Comparison of ENCODE assay signal across 22 cellular contexts in genomic region chr6:158834675-158835385, GRCh38. TPM values are rescaled to one million over a fixed set of nuclear protein-coding genes. Genes with fewer than 3 reads are reported as not detected.
DNase-seq lines count a peak whose midpoint lies in the region; ATAC-seq and TF ChIP-seq lines count a peak whose summit lies in the region.
"Had no signal": no experiment of that assay in that cellular context is flagged by ENCODE, and none has a peak within 500 bp of the region (broad histone marks: within the 10 kb centered on the region; RNA-seq: fewer than 3 reads in every experiment).

No MANE protein-coding gene starts in this region.

- no peak overlapping the region for H2AK5ac ChIP-seq in mesenchymal stem cell (ENCODE audit: low read length, severe bottlenecking)

- CTCF ChIA-PET in activated CD4-positive, alpha-beta memory T cell treated with anti-CD3 and anti-CD28 coated beads for 36 hours (lab: Charles Lee) = no interaction called here

- peak overlapping the region in 1 of 2 experiments; percentile 9 for H3K23ac ChIP-seq in mesenchymal stem cell (ENCODE audit: low read length in 2 of 2)

- H3K4me3 ChIP-seq in WERI-Rb-1 (ENCODE audit: low read depth, low read length) = peak overlapping the region; percentile 34
- H3K4me3 ChIP-seq in mesenchymal stem cell (ENCODE audit: insufficient read depth in 1 of 2, low read depth in 1 of 2, low read length in 2 of 2) = no peak overlapping the region
- H3K4me3 ChIP-seq: BLaER1 treated with 17β-estradiol and CSF1 and Interleukin-3, amounts not matched to agents 10 nM and 100 nM; esophagus squamous epithelium; ovary; testis had no signal

- peaks cover 26 to 46% of the 10 kb centered on the region in 2 donors for H3K4me1 Mint-ChIP-seq in stimulated activated naive B cell treated with anti-CD40 and anti-IgM and Interleukin-4, amounts not matched to agents 10 μg/mL and 1 μg/mL and 100 μg/mL, for 72 hours
- H3K4me1 Mint-ChIP-seq in activated CD4-positive, alpha-beta memory T cell treated with anti-CD3 and anti-CD28 coated beads for 36 hours (ENCODE audit: low read depth) = no peaks in the 10 kb centered on the region

- no peaks in the 10 kb centered on the region for H3K36me3 ChIP-seq in WERI-Rb-1
- no peaks in the 10 kb centered on the region for H3K36me3 ChIP-seq in mesenchymal stem cell (ENCODE audit: control insufficient read depth in 1 of 2, insufficient read depth in 2 of 2, low read depth in 1 of 2, low read length in 2 of 2)
- H3K36me3 ChIP-seq: BLaER1 treated with 17β-estradiol and CSF1 and Interleukin-3, amounts not matched to agents 10 nM and 100 nM; esophagus squamous epithelium; ovary had no signal

- H3K4ac ChIP-seq in mesenchymal stem cell (ENCODE audit: low read depth in 1 of 2, low read length in 2 of 2) = no peak overlapping the region

- no peak overlapping the region for H2BK120ac ChIP-seq in mesenchymal stem cell (ENCODE audit: low read depth, low read length)

- peak overlapping the region; percentile 23; the same call in 1 of the 2 replicates for H3K27ac ChIP-seq in WERI-Rb-1
- no peak overlapping the region for H3K27ac ChIP-seq in mesenchymal stem cell (ENCODE audit: low read length, poor library complexity, severe bottlenecking)
- H3K27ac ChIP-seq in foreskin keratinocyte = no peak overlapping the region
- H3K27ac ChIP-seq: BLaER1 treated with 17β-estradiol and CSF1 and Interleukin-3, amounts not matched to agents 10 nM and 100 nM; esophagus squamous epithelium; ovary; RWPE1; testis; VCaP had no signal

- H3K27ac Mint-ChIP-seq in stimulated activated naive B cell treated with anti-CD40 and anti-IgM and Interleukin-4, amounts not matched to agents 10 μg/mL and 1 μg/mL and 100 μg/mL, for 72 hours = peak overlapping the region; percentile 65
- no peak overlapping the region for H3K27ac Mint-ChIP-seq in activated CD4-positive, alpha-beta memory T cell treated with anti-CD3 and anti-CD28 coated beads for 36 hours
- H3K27ac Mint-ChIP-seq: activated CD8-positive, alpha-beta T cell treated with anti-CD3 and anti-CD28 coated beads, Interleukin-2, amount 10 ng/mL, durations not matched to agents 7 days and 5 days; activated T-helper 1 cell treated with anti-CD3 and anti-CD28 coated beads, Interleukin-12 subunit alpha, Interleukin-12 subunit beta, Interleukin-2, Interleukin-4 antibody, amounts not matched to agents 30 ng/mL and 10 ng/mL and 1 ng/mL, durations not matched to agents 14 hours and 24 hours and 36 hours had no signal

- H3K9me3 ChIP-seq in WERI-Rb-1 (ENCODE audit: severe bottlenecking) (no peaks in the 10 kb centered on the region), mesenchymal stem cell (ENCODE audit: control insufficient read depth, low read length) (no peaks in the 10 kb centered on the region)
- H3K9me3 ChIP-seq: BLaER1 treated with 17β-estradiol and CSF1 and Interleukin-3, amounts not matched to agents 10 nM and 100 nM; esophagus squamous epithelium; ovary; testis had no signal

- no peak overlapping the region for H4K8ac ChIP-seq in mesenchymal stem cell (ENCODE audit: low read length)

- H2BK5ac ChIP-seq in mesenchymal stem cell (ENCODE audit: low read depth, low read length, poor library complexity, severe bottlenecking) = no peak overlapping the region

- H3K4me1 ChIP-seq in mesenchymal stem cell (ENCODE audit: control insufficient read depth, insufficient read depth, low read depth, low read length) = peaks cover 4% of the 10 kb centered on the region
- H3K4me1 ChIP-seq in foreskin keratinocyte = peaks cover 15% of the 10 kb centered on the region

- no peak overlapping the region for H3K18ac ChIP-seq in mesenchymal stem cell (ENCODE audit: low read depth in 1 of 2, low read length in 2 of 2)

- POLR2A ChIA-PET in activated CD4-positive, alpha-beta memory T cell treated with anti-CD3 and anti-CD28 coated beads for 36 hours (lab: Charles Lee) = interaction anchor here (0.6 kb wide), 1 partner anchor 12 kb away, joined by 4 read pairs; no protein-coding TSS in a partner anchor

- H3K9me3 Mint-ChIP-seq in stimulated activated naive B cell treated with anti-CD40 and anti-IgM and Interleukin-4, amounts not matched to agents 10 μg/mL and 1 μg/mL and 100 μg/mL, for 72 hours = no peaks in the 10 kb centered on the region
- no peaks in the 10 kb centered on the region for H3K9me3 Mint-ChIP-seq in activated CD4-positive, alpha-beta memory T cell treated with anti-CD3 and anti-CD28 coated beads for 36 hours
- H3K9me3 Mint-ChIP-seq: activated T-helper 1 cell treated with anti-CD3 and anti-CD28 coated beads, Interleukin-12 subunit alpha, Interleukin-12 subunit beta, Interleukin-2, Interleukin-4 antibody, amounts not matched to agents 30 ng/mL and 10 ng/mL and 1 ng/mL, durations not matched to agents 14 hours and 24 hours and 36 hours had no signal

- H3K27me3 ChIP-seq in WERI-Rb-1 (ENCODE audit: insufficient read depth, low read depth, severe bottlenecking) (no peaks in the 10 kb centered on the region), mesenchymal stem cell (ENCODE audit: control insufficient read depth in 1 of 2, insufficient read depth in 1 of 2, low read length in 2 of 2) (no peaks in the 10 kb centered on the region), foreskin keratinocyte (no peaks in the 10 kb centered on the region)
- H3K27me3 ChIP-seq: BLaER1 treated with 17β-estradiol and CSF1 and Interleukin-3, amounts not matched to agents 10 nM and 100 nM; esophagus squamous epithelium; ovary; testis had no signal

- peak overlapping the region; percentile 74 for H3K9ac ChIP-seq in mesenchymal stem cell (ENCODE audit: low read length)
- H3K9ac ChIP-seq: BLaER1 treated with 17β-estradiol and CSF1 and Interleukin-3, amounts not matched to agents 10 nM and 100 nM had no signal

- DNase-seq in NCI-H146 (lab: John Stamatoyannopoulos, UW) = peak; percentile 51
- DNase-seq in NCI-H146 treated with DMSO at 0.1 percent for 48 hours (lab: John Stamatoyannopoulos, UW; ENCODE audit: unreplicated experiment) = no peak
- no peak for DNase-seq in WERI-Rb-1
- no peak for DNase-seq in mesenchymal stem cell
- no peak for DNase-seq in stimulated activated naive B cell treated with anti-CD40 and anti-IgM and Interleukin-4, amounts not matched to agents 10 μg/mL and 1 μg/mL and 100 μg/mL, for 72 hours
- no peak for DNase-seq in foreskin keratinocyte
- DNase-seq in activated CD4-positive, alpha-beta memory T cell treated with anti-CD3 and anti-CD28 coated beads for 36 hours = no peak
- DNase-seq: 8988T; activated CD8-positive, alpha-beta T cell treated with anti-CD3 and anti-CD28 coated beads, Interleukin-2, amount 10 ng/mL, durations not matched to agents 7 days and 5 days; DMS53; esophagus squamous epithelium; head of caudate nucleus; NCI-H1436; stimulated activated CD4-positive, alpha-beta T cell treated with anti-CD3 and anti-CD28 coated beads, Interleukin-4, amount 100 ng/mL, for 24 hours; testis had no signal

- H2BK12ac ChIP-seq in mesenchymal stem cell (ENCODE audit: low read length in 2 of 2) = no peak overlapping the region

- H2BK15ac ChIP-seq in mesenchymal stem cell (ENCODE audit: low read depth, poor library complexity, severe bottlenecking) = no peak overlapping the region

- H3K79me1 ChIP-seq in mesenchymal stem cell (replicated peaks; ENCODE audit: low read length, poor library complexity, severe bottlenecking) = no peaks in the 10 kb centered on the region

- intact Hi-C loops in activated CD4-positive, alpha-beta memory T cell treated with anti-CD3 and anti-CD28 coated beads for 36 hours (cut with micrococcal nuclease) = no loop called here

- H4K91ac ChIP-seq in mesenchymal stem cell (ENCODE audit: low read length) = no peak overlapping the region

- H3K27me3 Mint-ChIP-seq in stimulated activated naive B cell treated with anti-CD40 and anti-IgM and Interleukin-4, amounts not matched to agents 10 μg/mL and 1 μg/mL and 100 μg/mL, for 72 hours = no peaks in the 10 kb centered on the region
- no peaks in the 10 kb centered on the region for H3K27me3 Mint-ChIP-seq in activated CD4-positive, alpha-beta memory T cell treated with anti-CD3 and anti-CD28 coated beads for 36 hours

- H3K4me2 ChIP-seq in mesenchymal stem cell (ENCODE audit: low read length, poor library complexity, severe bottlenecking) = no peak overlapping the region

- ATAC-seq in stimulated activated naive B cell treated with anti-CD40 and anti-IgM and Interleukin-4, amounts not matched to agents 10 μg/mL and 1 μg/mL and 100 μg/mL, for 72 hours (replicated peaks) = no peak
- ATAC-seq in foreskin keratinocyte (no peak), GM19035 (IDR thresholded peaks at IDR 0.05; ENCODE audit: unreplicated experiment) (no peak)
- ATAC-seq: activated CD8-positive, alpha-beta T cell treated with anti-CD3 and anti-CD28 coated beads, Interleukin-2, amount 10 ng/mL, durations not matched to agents 7 days and 5 days; HCT116 had no signal

- no peaks in the 10 kb centered on the region for H3K36me3 Mint-ChIP-seq in stimulated activated naive B cell treated with anti-CD40 and anti-IgM and Interleukin-4, amounts not matched to agents 10 μg/mL and 1 μg/mL and 100 μg/mL, for 72 hours
- H3K36me3 Mint-ChIP-seq in activated CD4-positive, alpha-beta memory T cell treated with anti-CD3 and anti-CD28 coated beads for 36 hours = no peaks in the 10 kb centered on the region

- no peak for TF ChIP-seq CTCF in WERI-Rb-1 (IDR thresholded peaks at IDR 0.05; ENCODE audit: low read depth, low read length)
- no peak for TF ChIP-seq CTCF in foreskin keratinocyte (conservative IDR thresholded peaks at IDR 0.05)

- H3K4me3 Mint-ChIP-seq in stimulated activated naive B cell treated with anti-CD40 and anti-IgM and Interleukin-4, amounts not matched to agents 10 μg/mL and 1 μg/mL and 100 μg/mL, for 72 hours = no peak overlapping the region
- H3K4me3 Mint-ChIP-seq in activated CD4-positive, alpha-beta memory T cell treated with anti-CD3 and anti-CD28 coated beads for 36 hours = no peak overlapping the region
- H3K4me3 Mint-ChIP-seq: activated CD8-positive, alpha-beta T cell treated with anti-CD3 and anti-CD28 coated beads, Interleukin-2, amount 10 ng/mL, durations not matched to agents 7 days and 5 days; activated T-helper 1 cell treated with anti-CD3 and anti-CD28 coated beads, Interleukin-12 subunit alpha, Interleukin-12 subunit beta, Interleukin-2, Interleukin-4 antibody, amounts not matched to agents 30 ng/mL and 10 ng/mL and 1 ng/mL, durations not matched to agents 14 hours and 24 hours and 36 hours had no signal

- no peak overlapping the region for H3K14ac ChIP-seq in mesenchymal stem cell (ENCODE audit: low read length in 2 of 2)

- H2AFZ ChIP-seq in mesenchymal stem cell (ENCODE audit: low read depth, low read length) = no peak overlapping the region

- 97% methylated on average over 9 of the region's 9 CpGs for WGBS in mesenchymal stem cell

RNA-seq across cellular contexts. Expression of gene EZR, which starts 15.7 kb away (rescaled TPM):
- 45.8 TPM for polyA plus RNA-seq in mesenchymal stem cell (2013, experiment 1 of 2)
- 44.2 TPM for polyA plus RNA-seq in mesenchymal stem cell (2013, experiment 2 of 2)
- 169 and 218 TPM in 2 replicates for total RNA-seq in foreskin keratinocyte
- polyA plus RNA-seq in foreskin keratinocyte = 100 and 126 TPM in 2 replicates
- total RNA-seq in activated CD4-positive, alpha-beta memory T cell treated with anti-CD3 and anti-CD28 coated beads for 36 hours = 100 to 1,000 TPM; 255 to 256 TPM
